Comparison of ENCODE assay signal across 8 cellular contexts in genomic region chr12:45232771-45233372, GRCh38. TPM values are rescaled to one million over a fixed set of nuclear protein-coding genes. Genes with fewer than 3 reads are reported as not detected.
DNase-seq lines count a peak whose midpoint lies in the region; TF ChIP-seq lines count a peak whose summit lies in the region.

No MANE protein-coding gene starts in this region.

- peaks cover 6% of the 10 kb centered on the region for H3K9me3 Mint-ChIP-seq in mesothelial cell of epicardium

- WGBS in transverse colon (ENCODE audit: low coverage in 1 of 2), 2 donors = 56 to 68% methylated on average over 3 to 6 of the region's 6 CpGs

- peaks cover 7% of the 10 kb centered on the region for H3K36me3 Mint-ChIP-seq in mesothelial cell of epicardium

- DNase-seq in Caki2 (ENCODE audit: low read depth) (peak; percentile 91), H4 (ENCODE audit: low spot score) (peak; percentile 94), NCI-H460 (ENCODE audit: extremely low read depth, low read depth) (peak; percentile 75), dermis blood vessel endothelial cell (peak; percentile 98), mesothelial cell of epicardium (ENCODE audit: low spot score in 2 of 2, unreplicated experiment in 2 of 2) (no peak), transverse colon (no peak), GF-D8 (lab: John Stamatoyannopoulos, UW) (no peak), OCI-LY7 (ENCODE audit: low spot score) (no peak)

- H3K4me1 Mint-ChIP-seq in mesothelial cell of epicardium = peaks cover 47% of the 10 kb centered on the region

- in situ Hi-C loops in Caki2 (cut with HindIII; ENCODE audit: low pct_unique_long_range_greater_than_20kb, low sequenced_read_pairs) = no loop called here
- in situ Hi-C loops in transverse colon (cut with MboI; ENCODE audit: low pct_ligation_motif_present in 1 of 4, low pct_unique_long_range_greater_than_20kb in 1 of 4, low sequenced_read_pairs in 3 of 4) = no loop called here

- POLR2A ChIA-PET in OCI-LY7 (lab: Charles Lee) = interaction anchor here (0.8 to 1.4 kb wide), 3 partner anchors 9 to 16 kb away, joined by 3 to 4 read pairs (median 4); no protein-coding TSS in a partner anchor

- no peak overlapping the region for H3K4me2 ChIP-seq in OCI-LY7 (ENCODE audit: low read length)

- H3K36me3 ChIP-seq in transverse colon (no peaks in the 10 kb centered on the region), OCI-LY7 (ENCODE audit: insufficient read depth, low read length) (no peaks in the 10 kb centered on the region)

- CTCF ChIA-PET in OCI-LY7 (lab: Charles Lee; ENCODE audit: unreplicated experiment) = no interaction called here

- no peak overlapping the region for H2AFZ ChIP-seq in OCI-LY7 (ENCODE audit: low read length)

- no peak overlapping the region for H3K4me3 ChIP-seq in transverse colon
- H3K4me3 ChIP-seq in OCI-LY7 (ENCODE audit: low read depth, low read length, poor library complexity, severe bottlenecking) = no peak overlapping the region

- no peaks in the 10 kb centered on the region for H3K9me2 ChIP-seq in OCI-LY7 (ENCODE audit: insufficient read depth, low read length)

- no peaks in the 10 kb centered on the region for H3K27me3 Mint-ChIP-seq in mesothelial cell of epicardium (ENCODE audit: low read depth)

- no peak for TF ChIP-seq EP300 in transverse colon (IDR thresholded peaks at IDR 0.05; ENCODE audit: low read depth)

- no peaks in the 10 kb centered on the region for H3K27me3 ChIP-seq in transverse colon

- intact Hi-C loops in transverse colon (cut with DNase I; ENCODE audit: low total_unique reads) = no loop called here
- intact Hi-C loops in OCI-LY7 (cut with micrococcal nuclease; ENCODE audit: unreplicated experiment) = no loop called here

- peak overlapping the region; percentile 94 for H3K27ac Mint-ChIP-seq in mesothelial cell of epicardium

- no peak for TF ChIP-seq POLR2A in transverse colon (IDR thresholded peaks at IDR 0.05)

- H3K79me2 ChIP-seq in OCI-LY7 (ENCODE audit: insufficient read depth, low read depth, low read length) = no peaks in the 10 kb centered on the region

- no peaks in the 10 kb centered on the region for H3K9me3 ChIP-seq in transverse colon
- no peaks in the 10 kb centered on the region for H3K9me3 ChIP-seq in OCI-LY7 (ENCODE audit: low read length)

- no peak for TF ChIP-seq CTCF in mesothelial cell of epicardium (IDR thresholded peaks at IDR 0.05; ENCODE audit: unreplicated experiment)
- TF ChIP-seq CTCF in transverse colon (IDR thresholded peaks at IDR 0.05) = no peak
- TF ChIP-seq CTCF in OCI-LY7 (conservative IDR thresholded peaks at IDR 0.05; ENCODE audit: low read length) = no peak

- H3K27ac ChIP-seq in transverse colon (peak overlapping the region; percentile 80 to 86 (median 86)), OCI-LY7 (ENCODE audit: low read depth, low read length, poor library complexity, severe bottlenecking) (no peak overlapping the region)

- H4K20me1 ChIP-seq in OCI-LY7 (ENCODE audit: insufficient read depth, low read length) = no peaks in the 10 kb centered on the region

- peaks cover 17 to 47% (median 29%) of the 10 kb centered on the region in 4 donors for H3K4me1 ChIP-seq in transverse colon
- H3K4me1 ChIP-seq in OCI-LY7 (ENCODE audit: insufficient read depth, low read length, poor library complexity, severe bottlenecking) = no peaks in the 10 kb centered on the region

- BruUV-seq in OCI-LY7 (replicated peaks; lab: Mats Ljungman, UMichigan) = no TSS peak

- no peak overlapping the region for H3K4me3 Mint-ChIP-seq in mesothelial cell of epicardium

RNA-seq across cellular contexts. Expression of gene ANO6, which starts 17.0 kb away (rescaled TPM):
- total RNA-seq in Caki2 (2014; rRNA removed; shearing (Covaris generic); ENCODE audit: low replicate concordance) = 51.6 and 57.9 TPM in 2 replicates
- 30.9 and 37.6 TPM in 2 replicates for total RNA-seq in H4 (2014; rRNA removed; shearing (Covaris generic))
- 66.8 and 70.3 TPM in 2 replicates for total RNA-seq in NCI-H460 (2014; rRNA removed; shearing (Covaris generic))
- polyA plus RNA-seq in NCI-H460 (2014; cell fraction: nucleus; rRNA removed) = 18.7 and 26.2 TPM in 2 replicates
- 66.5 and 89.7 TPM in 2 replicates for total RNA-seq in dermis blood vessel endothelial cell
- 40.1 to 41.1 TPM (median 40.9 TPM) in 3 replicates for total RNA-seq in mesothelial cell of epicardium
- total RNA-seq in transverse colon = 10 to 100 TPM; 16.9 to 23.0 (median 20.4) TPM
- 11.9 and 15.0 TPM in 2 replicates for total RNA-seq in OCI-LY7 (2014; rRNA removed; shearing (Covaris generic))
- 17.7 and 19.7 TPM in 2 replicates for total RNA-seq in OCI-LY7 (2022)

Comparison
In these comparisons a context has a peak if more than half of its experiments do, and no peak if none do; other contexts are left out.
1. DNase-seq: peak in Caki2 (single experiment), H4 (single experiment), NCI-H460 (single experiment) and dermis blood vessel endothelial cell (single experiment); none in mesothelial cell of epicardium (0 of 2), transverse colon (single experiment), GF-D8 (single experiment) and OCI-LY7 (single experiment).